In the genomic region with DNA sequence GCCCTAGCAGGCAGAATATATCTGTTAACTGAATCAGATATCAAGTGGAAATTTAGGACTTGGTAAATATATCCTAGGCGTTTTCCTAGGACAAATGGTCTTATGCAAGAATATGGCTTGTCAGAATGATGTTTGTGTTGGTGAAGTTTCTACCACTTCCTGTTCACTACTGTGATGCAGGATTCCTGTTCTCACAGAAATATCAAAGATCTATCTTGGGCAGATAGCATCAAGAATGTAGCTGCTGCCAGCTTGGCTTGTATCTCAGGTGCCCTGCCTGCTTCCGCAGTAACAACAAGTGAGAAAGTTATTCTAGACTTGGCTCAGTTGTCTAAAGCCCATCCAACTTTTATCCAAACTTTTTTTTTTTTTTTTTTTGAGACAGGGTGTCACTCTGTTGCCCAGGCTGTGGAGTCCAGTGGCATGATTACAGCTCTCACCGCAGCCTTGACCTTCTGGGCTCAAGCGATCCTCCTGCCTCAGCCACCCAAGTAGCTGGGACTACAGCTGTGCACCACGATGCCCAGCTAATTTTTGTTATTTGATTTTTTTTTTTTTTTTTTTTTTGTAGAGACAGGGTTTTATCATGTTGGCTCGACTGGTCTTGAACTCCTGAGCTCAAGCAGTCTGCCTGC, we compare ENCODE assay signal across 21 cellular contexts.
DNase-seq lines count a peak whose midpoint lies in the region; ATAC-seq and TF ChIP-seq lines count a peak whose summit lies in the region.
"Had no signal": no experiment of that assay in that cellular context is flagged by ENCODE, and none has a peak within 500 bp of the region (broad histone marks: within the 10 kb centered on the region; RNA-seq: fewer than 3 reads in every experiment).

No MANE protein-coding gene starts in this region.

- ATAC-seq in stimulated activated naive CD8-positive, alpha-beta T cell treated with anti-CD3 and anti-CD28 coated beads, Interleukin-15, amount 100 ng/mL, for 72 hours: peak; percentile 57
- ATAC-seq in stimulated activated naive CD8-positive, alpha-beta T cell treated with anti-CD3 and anti-CD28 coated beads, Interleukin-15, Interleukin-2, amounts not matched to agents 100 U/mL and 50 U/mL, for 24 hours: no peak
- ATAC-seq in T-helper 17 cell (peak; percentile 97), GM18519 (IDR thresholded peaks at IDR 0.05; ENCODE audit: low FRiP score, unreplicated experiment) (no peak)
- peak; percentile 67 for ATAC-seq in effector memory CD8-positive, alpha-beta T cell (replicated peaks)
- ATAC-seq: GM23338, left lung, SK-N-SH treated with all-trans-retinoic acid at 6 μM for 48 hours had no signal

- H3K27me3 ChIP-seq in brain microvascular endothelial cell (replicated peaks): no peaks in the 10 kb centered on the region
- H3K27me3 ChIP-seq: esophagus squamous epithelium, left lung, testis had no signal

- no peaks in the 10 kb centered on the region for H3K9me3 ChIP-seq in T-helper 17 cell (ENCODE audit: control insufficient read depth, low read length, poor library complexity, severe bottlenecking)
- H3K9me3 ChIP-seq: esophagus squamous epithelium, left lung, testis had no signal

- intact Hi-C loops in posterior vena cava (cut with DNase I): no loop called here

- H3K36me3 ChIP-seq in brain microvascular endothelial cell (replicated peaks): peaks cover 15% of the 10 kb centered on the region

- H3K9me3 Mint-ChIP-seq in stimulated activated naive CD8-positive, alpha-beta T cell treated with anti-CD3 and anti-CD28 coated beads, Interleukin-15, amount 100 ng/mL, for 72 hours: no peaks in the 10 kb centered on the region
- H3K9me3 Mint-ChIP-seq in effector memory CD8-positive, alpha-beta T cell: no peaks in the 10 kb centered on the region
- H3K9me3 Mint-ChIP-seq: GM23338 had no signal

- no peak for DNase-seq in stimulated activated naive CD8-positive, alpha-beta T cell treated with anti-CD3 and anti-CD28 coated beads, Interleukin-15, amount 100 ng/mL, for 72 hours
- DNase-seq in stimulated activated naive CD8-positive, alpha-beta T cell treated with anti-CD3 and anti-CD28 coated beads, Interleukin-15, Interleukin-2, amounts not matched to agents 100 U/mL and 50 U/mL, for 24 hours: no peak
- DNase-seq in T-helper 17 cell (no peak), posterior vena cava (ENCODE audit: low spot score) (no peak), brain microvascular endothelial cell (no peak)
- no peak for DNase-seq in effector memory CD8-positive, alpha-beta T cell
- DNase-seq: activated CD4-positive, alpha-beta T cell treated with anti-CD3 and anti-CD28 coated beads for 1 hour; amygdala; cerebellar nuclear complex; effector CD4-positive, alpha-beta T cell; esophagus squamous epithelium; KG1; left lung; NCI-H1048; NCI-H2029; NCI-H446 treated with DMSO at 0.1 percent for 48 hours; retina; testis had no signal

- in situ Hi-C loops in brain microvascular endothelial cell (cut with HindIII; ENCODE audit: low pct_ligation_motif_present, low sequenced_read_pairs): no loop called here

- peaks cover 8% of the 10 kb centered on the region for H3K4me1 Mint-ChIP-seq in stimulated activated naive CD8-positive, alpha-beta T cell treated with anti-CD3 and anti-CD28 coated beads, Interleukin-15, amount 100 ng/mL, for 72 hours
- peaks cover 6% of the 10 kb centered on the region for H3K4me1 Mint-ChIP-seq in T-helper 17 cell
- peaks cover 5 to 6% of the 10 kb centered on the region in 2 donors for H3K4me1 Mint-ChIP-seq in effector memory CD8-positive, alpha-beta T cell (ENCODE audit: low read depth in 2 of 2)

- H3K4me3 ChIP-seq in brain microvascular endothelial cell (ENCODE audit: low read depth, low read length): no peak overlapping the region
- H3K4me3 ChIP-seq: esophagus squamous epithelium, GM23338, left lung, testis had no signal

- no peak overlapping the region for H3K4me3 Mint-ChIP-seq in stimulated activated naive CD8-positive, alpha-beta T cell treated with anti-CD3 and anti-CD28 coated beads, Interleukin-15, amount 100 ng/mL, for 72 hours
- H3K4me3 Mint-ChIP-seq in T-helper 17 cell: peak overlapping the region; percentile 56
- H3K4me3 Mint-ChIP-seq in effector memory CD8-positive, alpha-beta T cell: no peak overlapping the region
- H3K4me3 Mint-ChIP-seq: GM23338 had no signal

- H3K27ac ChIP-seq in brain microvascular endothelial cell: no peak overlapping the region
- H3K27ac ChIP-seq: esophagus squamous epithelium, left lung, testis had no signal

- H3K27ac Mint-ChIP-seq in stimulated activated naive CD8-positive, alpha-beta T cell treated with anti-CD3 and anti-CD28 coated beads, Interleukin-15, amount 100 ng/mL, for 72 hours: no peak overlapping the region
- H3K27ac Mint-ChIP-seq in T-helper 17 cell: no peak overlapping the region
- peak overlapping the region in 1 of 2 donors; percentile 3 for H3K27ac Mint-ChIP-seq in effector memory CD8-positive, alpha-beta T cell
- H3K27ac Mint-ChIP-seq: GM23338 had no signal

- H3K36me3 Mint-ChIP-seq in T-helper 17 cell (ENCODE audit: low read depth): peaks cover 2% of the 10 kb centered on the region
- peaks cover 12% of the 10 kb centered on the region for H3K36me3 Mint-ChIP-seq in effector memory CD8-positive, alpha-beta T cell (ENCODE audit: insufficient read depth)

- TF ChIP-seq CTCF in brain microvascular endothelial cell (IDR thresholded peaks at IDR 0.05; ENCODE audit: low read depth, low read length, missing control alignments): no peak

- no peaks in the 10 kb centered on the region for H3K27me3 Mint-ChIP-seq in stimulated activated naive CD8-positive, alpha-beta T cell treated with anti-CD3 and anti-CD28 coated beads, Interleukin-15, amount 100 ng/mL, for 72 hours
- H3K27me3 Mint-ChIP-seq in T-helper 17 cell: no peaks in the 10 kb centered on the region
- no peaks in the 10 kb centered on the region for H3K27me3 Mint-ChIP-seq in effector memory CD8-positive, alpha-beta T cell

Comparison
In these comparisons a context has a peak if more than half of its experiments do, and no peak if none do; other contexts are left out.
1. ATAC-seq: peak in stimulated activated naive CD8-positive, alpha-beta T cell treated with anti-CD3 and anti-CD28 coated beads, Interleukin-15, amount 100 ng/mL, for 72 hours (single experiment), T-helper 17 cell (single experiment) and effector memory CD8-positive, alpha-beta T cell (single experiment); none in stimulated activated naive CD8-positive, alpha-beta T cell treated with anti-CD3 and anti-CD28 coated beads, Interleukin-15, Interleukin-2, amounts not matched to agents 100 U/mL and 50 U/mL, for 24 hours (single experiment) and GM18519 (single experiment).